In the genomic region with DNA sequence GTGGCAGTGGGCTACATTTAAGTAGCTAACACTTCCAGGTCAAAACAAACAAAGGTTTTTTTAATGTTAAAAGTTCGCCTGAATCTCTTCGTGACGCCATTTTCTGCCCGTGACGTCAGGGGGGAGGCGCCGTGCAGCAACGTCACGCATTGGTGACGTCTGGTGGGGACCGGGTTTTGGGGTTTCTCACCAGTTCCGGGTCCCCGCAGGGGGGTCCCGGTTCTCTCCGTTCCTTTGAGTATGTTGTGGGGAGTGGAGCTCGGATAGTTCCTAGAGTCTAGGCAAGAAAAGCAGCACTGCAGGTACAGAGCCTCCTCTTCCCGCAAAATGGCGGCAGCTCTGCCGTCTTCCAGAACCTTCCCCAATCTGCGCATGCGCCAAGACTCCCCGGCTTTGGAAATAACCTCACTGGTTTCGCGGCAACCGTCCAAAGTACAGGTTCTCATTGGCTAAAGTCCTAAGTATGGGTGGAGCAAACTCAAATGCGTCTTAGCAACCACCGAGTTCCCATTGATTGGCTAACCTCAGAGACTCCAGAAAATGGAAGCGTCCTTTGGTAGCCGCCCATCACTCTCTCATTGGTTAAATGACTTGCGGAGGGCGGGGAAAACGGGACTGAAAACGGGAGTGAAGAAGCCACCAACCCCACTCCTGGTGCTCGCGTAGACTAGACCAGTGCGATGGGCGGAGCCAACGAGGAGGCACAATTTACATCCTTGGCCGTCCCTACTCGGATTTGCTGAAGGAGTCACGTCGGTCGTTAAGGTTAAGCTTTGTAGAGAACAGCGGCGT, we compare ENCODE assay signal across 8 cellular contexts. TPM values are rescaled to one million over a fixed set of nuclear protein-coding genes. Genes with fewer than 3 reads are reported as not detected.
DNase-seq lines count a peak whose midpoint lies in the region; ATAC-seq and TF ChIP-seq lines count a peak whose summit lies in the region.

A gene (minus strand): TSS at position 341 of the 792 bp plus-strand sequence.

- intact Hi-C loops in Calu3 (cut with micrococcal nuclease; ENCODE audit: unreplicated experiment) = no loop called here

- H3K4me1 Mint-ChIP-seq in Calu3 (ENCODE audit: low read depth, unreplicated experiment) (peaks cover 22% of the 10 kb centered on the region), endothelial cell (ENCODE audit: unreplicated experiment) (peaks cover 14% of the 10 kb centered on the region), mesothelial cell of epicardium (peaks cover 22% of the 10 kb centered on the region)

- DNase-seq in Calu3 = peak; percentile 96
- peak; percentile 46 for DNase-seq in HuH-7 (ENCODE audit: low spot score)
- peak; percentile 100 for DNase-seq in activated CD8-positive, alpha-beta memory T cell treated with anti-CD3 and anti-CD28 coated beads, Interleukin-2, amount 50 U/mL, for 48 hours
- DNase-seq in endothelial cell (ENCODE audit: low spot score) = peak; percentile 99
- peak; percentile 99 to 100 for DNase-seq in mesothelial cell of epicardium (ENCODE audit: low spot score in 2 of 2, unreplicated experiment in 2 of 2)
- DNase-seq in stimulated activated CD8-positive, alpha-beta memory T cell treated with anti-CD3 and anti-CD28 coated beads, Interleukin-15, amount 100 ng/mL, for 48 hours (ENCODE audit: low read depth in 2 of 2) = peak; percentile 96 to 98

- no peaks in the 10 kb centered on the region for H4K20me1 ChIP-seq in OCI-LY3 (ENCODE audit: insufficient read depth, low read length)

- H3K9ac ChIP-seq in OCI-LY3 (ENCODE audit: low read length) = peak within 1 kb of the TSS; percentile 88

- H3K27me3 Mint-ChIP-seq in Calu3 (ENCODE audit: unreplicated experiment) = no peaks in the 10 kb centered on the region
- H3K27me3 Mint-ChIP-seq in endothelial cell (ENCODE audit: unreplicated experiment) = peaks cover 11% of the 10 kb centered on the region
- no peaks in the 10 kb centered on the region for H3K27me3 Mint-ChIP-seq in mesothelial cell of epicardium (ENCODE audit: low read depth)

- no peaks in the 10 kb centered on the region for H3K27me3 ChIP-seq in OCI-LY3 (ENCODE audit: low read depth, low read length)

- peak within 1 kb of the TSS; percentile 100 for H3K27ac Mint-ChIP-seq in Calu3 (ENCODE audit: unreplicated experiment)
- H3K27ac Mint-ChIP-seq in endothelial cell (ENCODE audit: unreplicated experiment) = peak within 1 kb of the TSS; percentile 100
- peak within 1 kb of the TSS; percentile 100 for H3K27ac Mint-ChIP-seq in mesothelial cell of epicardium

- BruUV-seq in Calu3 (replicated peaks; lab: Mats Ljungman, UMichigan) = no TSS peak

- CTCF ChIA-PET in Calu3 (lab: Charles Lee) = interaction anchor here (0.6 to 1.4 kb wide), 4 partner anchors 9 to 99 kb away, joined by 3 to 4 read pairs (median 3); a partner anchor contains a TSS

- peaks cover 13% of the 10 kb centered on the region for H3K4me1 ChIP-seq in OCI-LY3 (ENCODE audit: low read length)

- peak within 1 kb of the TSS; percentile 88 for H3K27ac ChIP-seq in OCI-LY3 (ENCODE audit: low read length)

- H3K36me3 ChIP-seq in OCI-LY3 (replicated peaks; ENCODE audit: low read depth, low read length) = peaks cover 36% of the 10 kb centered on the region

- H3K9me3 Mint-ChIP-seq in Calu3 (ENCODE audit: low read depth, unreplicated experiment) = no peaks in the 10 kb centered on the region
- no peaks in the 10 kb centered on the region for H3K9me3 Mint-ChIP-seq in endothelial cell (ENCODE audit: unreplicated experiment)
- no peaks in the 10 kb centered on the region for H3K9me3 Mint-ChIP-seq in mesothelial cell of epicardium

- H3K79me2 ChIP-seq in OCI-LY3 (ENCODE audit: low read length) = peaks cover 42% of the 10 kb centered on the region

- H2AFZ ChIP-seq in OCI-LY3 (ENCODE audit: low read depth, low read length) = peak within 1 kb of the TSS; percentile 82

- ATAC-seq in GM21515 (IDR thresholded peaks at IDR 0.05; ENCODE audit: unreplicated experiment) = peak; percentile 84

- H3K4me3 Mint-ChIP-seq in Calu3 (ENCODE audit: low read depth, unreplicated experiment) (peak within 1 kb of the TSS; percentile 88), endothelial cell (ENCODE audit: unreplicated experiment) (peak within 1 kb of the TSS; percentile 99), mesothelial cell of epicardium (peak within 1 kb of the TSS; percentile 91)

- TF ChIP-seq CTCF in Calu3 (IDR thresholded peaks at IDR 0.05; ENCODE audit: unreplicated experiment) (no peak), OCI-LY3 (IDR thresholded peaks at IDR 0.05; ENCODE audit: low read depth, low read length) (no peak), endothelial cell (IDR thresholded peaks at IDR 0.05; ENCODE audit: unreplicated experiment) (no peak), mesothelial cell of epicardium (IDR thresholded peaks at IDR 0.05; ENCODE audit: unreplicated experiment) (no peak)

- peak within 1 kb of the TSS; percentile 91 for H3K4me2 ChIP-seq in OCI-LY3 (ENCODE audit: low read length)

- no peaks in the 10 kb centered on the region for H3K9me3 ChIP-seq in OCI-LY3 (ENCODE audit: insufficient read depth, low read length)

- peak within 1 kb of the TSS; percentile 85 for H3K4me3 ChIP-seq in OCI-LY3 (ENCODE audit: low read length)

- peaks cover 63% of the 10 kb centered on the region for H3K36me3 Mint-ChIP-seq in Calu3 (ENCODE audit: insufficient read depth, unreplicated experiment)
- peaks cover 21% of the 10 kb centered on the region for H3K36me3 Mint-ChIP-seq in endothelial cell (ENCODE audit: low read depth, unreplicated experiment)
- H3K36me3 Mint-ChIP-seq in mesothelial cell of epicardium = peaks cover 28% of the 10 kb centered on the region

RNA-seq across cellular contexts. Expression of the gene that starts here (rescaled TPM):
- 65.3 and 70.9 TPM in 2 replicates for total RNA-seq in Calu3 (2022)
- total RNA-seq in endothelial cell (ENCODE audit: unreplicated experiment) = 52.4 TPM
- total RNA-seq in mesothelial cell of epicardium = 97.9 to 106 TPM (median 101 TPM) in 3 replicates

Comparison
In these comparisons a context has a peak if more than half of its experiments do, and no peak if none do; other contexts are left out.
1. Peak in every context shown above with its lines: DNase-seq, ATAC-seq, H3K4me3 ChIP-seq and H3K27ac ChIP-seq.
2. DNase-seq: peak in every context shown above with its lines; median percentile 100 in activated CD8-positive, alpha-beta memory T cell treated with anti-CD3 and anti-CD28 coated beads, Interleukin-2, amount 50 U/mL, for 48 hours; 100 in mesothelial cell of epicardium; 99 in endothelial cell; 97 in stimulated activated CD8-positive, alpha-beta memory T cell treated with anti-CD3 and anti-CD28 coated beads, Interleukin-15, amount 100 ng/mL, for 48 hours; 96 in Calu3; 46 in HuH-7.